Comparison of ENCODE assay signal across 16 cellular contexts in the genomic region with DNA sequence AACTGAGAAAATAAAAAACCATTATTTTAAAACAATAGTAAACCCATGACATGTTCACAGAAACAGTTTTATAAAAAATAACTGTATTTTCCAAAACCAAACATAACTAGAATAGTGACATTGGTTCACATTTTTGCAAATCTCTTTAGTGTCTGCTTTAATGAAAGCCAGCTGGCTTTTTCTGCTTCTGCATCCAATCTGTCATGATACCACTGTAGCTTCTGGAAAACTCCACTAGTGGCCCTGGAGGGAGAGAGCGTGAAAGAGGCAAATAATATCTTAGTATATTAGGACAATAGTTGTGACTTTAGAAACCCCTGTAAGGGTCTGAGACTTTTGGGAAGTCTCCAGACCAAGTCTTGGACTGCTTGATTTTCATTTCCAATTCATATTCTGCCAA. TPM values are rescaled to one million over a fixed set of nuclear protein-coding genes. Genes with fewer than 3 reads are reported as not detected.
A peak's percentile ranks its signal among the peaks of the same experiment; 100 is the strongest.
DNase-seq lines count a peak whose midpoint lies in the region; TF ChIP-seq lines count a peak whose summit lies in the region.
"Had no signal": no experiment of that assay in that cellular context is flagged by ENCODE, and none has a peak within 500 bp of the region (broad histone marks: within the 10 kb centered on the region; RNA-seq: fewer than 3 reads in every experiment).

No MANE protein-coding gene starts in this region.

- CTCF ChIA-PET in mammary epithelial cell (lab: Charles Lee; ENCODE audit: low non-redundant PET) = no interaction called here

- intact Hi-C loops in mammary epithelial cell (cut with micrococcal nuclease) (no loop called here), dorsolateral prefrontal cortex (cut with DNase I) (no loop called here), esophagus squamous epithelium (cut with DNase I) (no loop called here)

- WGBS in GM23248 (ENCODE audit: low coverage in 1 of 2, low lambda C conversion rate in 2 of 2, missing lambda C conversion rate in 2 of 2), 2 experiments = 60 to 93% methylated on average over 1 of the region's 1 CpG
- WGBS in mammary epithelial cell (ENCODE audit: low coverage, missing lambda C conversion rate) = 100% methylated on average over 1 of the region's 1 CpG
- 78 to 79% methylated on average over 1 of the region's 1 CpG for WGBS in esophagus squamous epithelium, 2 donors

- H3K9me3 ChIP-seq in GM23248 (ENCODE audit: low read depth) (no peaks in the 10 kb centered on the region), mammary epithelial cell (replicated peaks; ENCODE audit: insufficient read depth, low read length) (peaks cover 36% of the 10 kb centered on the region), esophagus squamous epithelium (no peaks in the 10 kb centered on the region)

- 0 out of 2 replicates have a peak, but pooled peaks cover under 1% of the 10 kb centered on the region for H3K4me1 ChIP-seq in GM23248 (ENCODE audit: insufficient read depth)
- H3K4me1 ChIP-seq in mammary epithelial cell (ENCODE audit: insufficient read depth, low read length) = peaks cover 32% of the 10 kb centered on the region
- peaks cover 5 to 65% (median 6%) of the 10 kb centered on the region in 3 donors for H3K4me1 ChIP-seq in esophagus squamous epithelium

- no peaks in the 10 kb centered on the region for H4K20me1 ChIP-seq in GM23248 (ENCODE audit: insufficient read depth)
- H4K20me1 ChIP-seq in mammary epithelial cell (ENCODE audit: insufficient read depth, low read length) = no peaks in the 10 kb centered on the region

- H3K27me3 ChIP-seq in GM23248 (replicated peaks; ENCODE audit: insufficient read depth) (no peaks in the 10 kb centered on the region; the same call in 1 of the 2 replicates), mammary epithelial cell (ENCODE audit: insufficient read depth, low read length) (no peaks in the 10 kb centered on the region), dorsolateral prefrontal cortex (peaks cover 0 to 30% (median 5%) of the 10 kb centered on the region in 45 donors), esophagus squamous epithelium (peaks cover 0 to 4% (median 0%) of the 10 kb centered on the region in 4 donors)

- H3F3A ChIP-seq in GM23248 (ENCODE audit: insufficient read depth) = peaks cover 1% of the 10 kb centered on the region; the same call in 1 of the 2 replicates

- dilution Hi-C loops in mammary epithelial cell (cut with HindIII; ENCODE audit: low sequenced_read_pairs) = no loop called here

- H3K4me2 ChIP-seq in GM23248 (ENCODE audit: unreplicated experiment) = no peak overlapping the region
- no peak overlapping the region for H3K4me2 ChIP-seq in mammary epithelial cell (ENCODE audit: insufficient read depth, low read depth, low read length)
- H3K4me2 ChIP-seq: KMS-11 had no signal

- no peak overlapping the region for H3K9ac ChIP-seq in GM23248
- no peak overlapping the region for H3K9ac ChIP-seq in mammary epithelial cell (ENCODE audit: insufficient read depth, low read length)
- H3K9ac ChIP-seq: KMS-11 had no signal

- H3K9me2 ChIP-seq in GM23248 (ENCODE audit: insufficient read depth) = no peaks in the 10 kb centered on the region

- H3K4me3 ChIP-seq in GM23248 (no peak overlapping the region), mammary epithelial cell (replicated peaks in 1 of 3; ENCODE audit: insufficient read depth in 1 of 3, low read depth in 2 of 3, low read length in 3 of 3) (no peak overlapping the region), dorsolateral prefrontal cortex (no peak overlapping the region), esophagus squamous epithelium (no peak overlapping the region)

- H3K36me3 ChIP-seq in GM23248 (ENCODE audit: low read depth) (no peaks in the 10 kb centered on the region), mammary epithelial cell (ENCODE audit: insufficient read depth, low read length) (no peaks in the 10 kb centered on the region), esophagus squamous epithelium (no peaks in the 10 kb centered on the region)

- TF ChIP-seq CTCF in AG09319 (IDR thresholded peaks at IDR 0.05; ENCODE audit: low read depth, low read length) = no peak
- TF ChIP-seq CTCF in mammary epithelial cell (conservative IDR thresholded peaks at IDR 0.05 in 1 of 2, IDR thresholded peaks at IDR 0.05 in 1 of 2; ENCODE audit: extremely low read depth in 1 of 2, insufficient read depth in 1 of 2, low read depth in 1 of 2, low read length in 2 of 2) = no peak
- TF ChIP-seq CTCF in dorsolateral prefrontal cortex (IDR thresholded peaks at IDR 0.05 in 54 of 56, conservative IDR thresholded peaks at IDR 0.05 in 2 of 56; ENCODE audit: low read depth in 1 of 56, partially characterized antibody in 56 of 56) = no peak
- TF ChIP-seq CTCF in GM20000 (IDR thresholded peaks at IDR 0.05; ENCODE audit: extremely low read depth, missing control alignments) = no peak
- no peak for TF ChIP-seq CTCF in esophagus squamous epithelium (IDR thresholded peaks at IDR 0.05)

- DNase-seq in AG09319 (ENCODE audit: extremely low read depth, low read depth) (peak; percentile 15), GM23248 (peak; percentile 13), mammary epithelial cell (no peak), left kidney (ENCODE audit: low read depth, low spot score) (peak; percentile 15), dorsolateral prefrontal cortex (no peak), GM20000 (ENCODE audit: low spot score) (no peak), esophagus squamous epithelium (lab: John Stamatoyannopoulos, UW) (no peak)
- DNase-seq: ACHN; CD4-positive, alpha-beta memory T cell; NCI-H1092; NCI-H2081 treated with DMSO at 0.1 percent for 48 hours; NCI-H524 had no signal

- in situ Hi-C loops in GM23248 (cut with MboI) = no loop called here
- in situ Hi-C loops in mammary epithelial cell (cut with MboI; ENCODE audit: low sequenced_read_pairs in 2 of 2) = no loop called here

- TF ChIP-seq POLR2A in esophagus squamous epithelium (IDR thresholded peaks at IDR 0.05) = no peak

- H2AFZ ChIP-seq in GM23248 (no peak overlapping the region), mammary epithelial cell (ENCODE audit: low read depth, low read length) (no peak overlapping the region)

- H3K79me2 ChIP-seq in GM23248 (ENCODE audit: insufficient read depth) (no peaks in the 10 kb centered on the region), mammary epithelial cell (ENCODE audit: insufficient read depth, low read length) (no peaks in the 10 kb centered on the region)

- no TSS peak for BruUV-seq in mammary epithelial cell (replicated peaks; lab: Mats Ljungman, UMichigan)

- H3K27ac ChIP-seq in GM23248 = no peak overlapping the region
- H3K27ac ChIP-seq in mammary epithelial cell (ENCODE audit: insufficient read depth, low read depth, low read length) = peak overlapping the region; percentile 99
- no peak overlapping the region for H3K27ac ChIP-seq in dorsolateral prefrontal cortex
- H3K27ac ChIP-seq in esophagus squamous epithelium = peak overlapping the region in 2 of 4 donors; percentile 85
- H3K27ac ChIP-seq: KMS-11 had no signal

RNA-seq across cellular contexts. Expression of gene FGFBP1, which starts 31.1 kb away (rescaled TPM):
- not detected in 2 replicates for total RNA-seq in GM23248 (2014; rRNA removed; shearing (Covaris generic))
- not detected in 2 replicates for polyA plus RNA-seq in GM23248 (2016; fragmentation: Nextera tagmentation; extraction: Ambion mirVana)
- total RNA-seq in mammary epithelial cell = 100 to 1,000 TPM in 1 of 2 donors, under 1 TPM in 1; 0.83 to 223 TPM
- polyA plus RNA-seq in mammary epithelial cell = 1,208 TPM
- 499 TPM for polyA minus RNA-seq in mammary epithelial cell
- not detected for total RNA-seq in dorsolateral prefrontal cortex
- total RNA-seq in esophagus squamous epithelium = 100 to 1,000 TPM; 386 to 630 (median 528) TPM
- total RNA-seq: CD4-positive, alpha-beta memory T cell; HepG2 had no signal
- polyA plus RNA-seq: BJ; CD4-positive, alpha-beta memory T cell; HepG2 had no signal

RNA-seq across cellular contexts. Expression of gene FGFBP2, which starts 55.5 kb away (rescaled TPM):
- total RNA-seq in GM23248 (2014; rRNA removed; shearing (Covaris generic)) = not detected in 2 replicates
- not detected in 2 replicates for polyA plus RNA-seq in GM23248 (2016; fragmentation: Nextera tagmentation; extraction: Ambion mirVana)
- total RNA-seq in mammary epithelial cell = not detected
- polyA plus RNA-seq in mammary epithelial cell = 0.20 TPM
- not detected for polyA minus RNA-seq in mammary epithelial cell
- 1 to 10 TPM in 14 of 120 experiments, under 1 TPM in 32, not detected in 74; 0.40 to 1.7 (median 0.86) TPM for total RNA-seq in dorsolateral prefrontal cortex
- total RNA-seq in esophagus squamous epithelium = not detected
- total RNA-seq: HepG2, M059J had no signal
- polyA plus RNA-seq: BJ, HepG2 had no signal

Comparison
In these comparisons a context has a peak if more than half of its experiments do, and no peak if none do; other contexts are left out.
1. DNase-seq: peak in AG09319 (single experiment), GM23248 (single experiment) and left kidney (single experiment); none in mammary epithelial cell (single experiment), dorsolateral prefrontal cortex (0 of 10), GM20000 (single experiment) and esophagus squamous epithelium (single experiment).